8 cellular contexts compared by ENCODE assay signal in genomic region chr16:70706948-70707465, GRCh38. TPM values are rescaled to one million over a fixed set of nuclear protein-coding genes. Genes with fewer than 3 reads are reported as not detected.
DNase-seq lines count a peak whose midpoint lies in the region; FAIRE-seq and TF ChIP-seq lines count a peak whose summit lies in the region.

No MANE protein-coding gene starts in this region.

- no peaks in the 10 kb centered on the region; a peak in 1 of 8 replicates for H3K36me3 ChIP-seq in H1 (ENCODE audit: control insufficient read depth in 2 of 4, insufficient read depth in 4 of 4, low read length in 3 of 4)

- 0 out of 2 replicates have a peak overlapping the region, but pooled peaks have one; percentile 27 for H2BK12ac ChIP-seq in H1 (ENCODE audit: low read depth, low read length)

- no peak overlapping the region for H3K9ac ChIP-seq in H1 (replicated peaks in 1 of 4; ENCODE audit: extremely low read depth in 1 of 4, low read depth in 3 of 4, low read length in 3 of 4)

- H3K23ac ChIP-seq in H1 (ENCODE audit: insufficient read length): no peak overlapping the region

- no peak overlapping the region for H2BK15ac ChIP-seq in H1 (ENCODE audit: low read length)

- H3K4me1 ChIP-seq in H1 (replicated peaks in 1 of 4; ENCODE audit: control insufficient read depth in 3 of 4, insufficient read depth in 4 of 4, low read length in 3 of 4): peaks cover 0 to 22% (median 15%) of the 10 kb centered on the region in 4 experiments; a peak in 5 of 7 replicates

- TF ChIP-seq RAD21 in H1 (IDR thresholded peaks at IDR 0.05 in 1 of 2, conservative IDR thresholded peaks at IDR 0.05 in 1 of 2; ENCODE audit: low read depth in 2 of 2, low read length in 2 of 2): no peak

- no peak overlapping the region for H2BK20ac ChIP-seq in H1 (ENCODE audit: low read length)

- H3K4me3 ChIP-seq in AG04450 (ENCODE audit: low read depth, low read length) (no peak overlapping the region), H1 (ENCODE audit: extremely low read depth in 1 of 4, insufficient read depth in 2 of 4, low read depth in 3 of 4, low read length in 4 of 4) (no peak overlapping the region)

- no peak overlapping the region for H2BK120ac ChIP-seq in H1 (replicated peaks; ENCODE audit: low read depth, low read length)

- FAIRE-seq in H1 (lab: Jason Lieb, UNC) (no peak), frontal cortex (lab: Jason Lieb, UNC) (no peak)

- 88% methylated on average over 6 of the region's 7 CpGs; no CpG with 5 or more reads in 1 of the 2 experiments for WGBS in H1 (ENCODE audit: extremely low coverage in 1 of 2, insufficient coverage in 1 of 2, insufficient read length in 1 of 2, insufficient replicate concordance in 2 of 2, low coverage in 1 of 2, low lambda C conversion rate in 2 of 2, missing lambda C conversion rate in 1 of 2), 2 experiments

- no peaks in the 10 kb centered on the region for H3K79me2 ChIP-seq in H1 (ENCODE audit: control insufficient read depth in 1 of 2, insufficient read depth in 2 of 2, low read length in 2 of 2)

- no peaks in the 10 kb centered on the region for H3K27me3 ChIP-seq in AG04450 (ENCODE audit: control insufficient read depth, insufficient read depth, low read length)
- H3K27me3 ChIP-seq in H1 (replicated peaks in 1 of 4; ENCODE audit: control insufficient read depth in 3 of 4, extremely low read depth in 1 of 4, insufficient read depth in 3 of 4, low read length in 3 of 4): no peaks in the 10 kb centered on the region

- no peak overlapping the region for H2AK5ac ChIP-seq in H1 (ENCODE audit: low read depth, low read length)

- 0 out of 2 replicates have a peak overlapping the region, but pooled peaks have one; percentile 7 for H3K18ac ChIP-seq in H1 (ENCODE audit: extremely low read depth, low read length)

- CTCF ChIA-PET in AG04450 (lab: Charles Lee): interaction anchor here (0.8 to 1.9 kb wide), 3 partner anchors 19 to 32 kb away, joined by 3 to 9 read pairs (median 4); no protein-coding TSS in a partner anchor
- CTCF ChIA-PET in H1 (lab: Charles Lee; ENCODE audit: partially characterized antibody): interaction anchor here (0.8 to 4.0 kb wide), 4 partner anchors 26 to 63 kb away, joined by 3 to 18 read pairs (median 4); no protein-coding TSS in a partner anchor

- no peaks in the 10 kb centered on the region for H3K23me2 ChIP-seq in H1 (ENCODE audit: low read depth, low read length)

- H3K9me3 ChIP-seq in AG04450 (ENCODE audit: control insufficient read depth, insufficient read depth, low read length) (no peaks in the 10 kb centered on the region; the same call in 1 of the 2 replicates), H1 (ENCODE audit: insufficient read depth in 2 of 2, low read depth in 1 of 2, low read length in 1 of 2) (no peaks in the 10 kb centered on the region)

- H3K27ac ChIP-seq in AG04450 (ENCODE audit: low read depth, low read length): peak overlapping the region; percentile 89
- no peak overlapping the region for H3K27ac ChIP-seq in H1 (ENCODE audit: low read depth, low read length)

- peaks cover 2% of the 10 kb centered on the region; the same call in 1 of the 2 replicates for H3K79me1 ChIP-seq in H1 (ENCODE audit: low read depth, low read length)

- H3K4me2 ChIP-seq in H1 (ENCODE audit: insufficient read depth in 1 of 2, low read depth in 2 of 2, low read length in 2 of 2): no peak overlapping the region

- H4K8ac ChIP-seq in H1 (ENCODE audit: extremely low read depth, insufficient read depth, low read length): no peak overlapping the region

- DNase-seq in AG04450 (ENCODE audit: low read depth, low spot score) (peak; percentile 82), NCI-H524 treated with DMSO at 0.1 percent for 48 hours (lab: John Stamatoyannopoulos, UW) (peak; percentile 34), H1 (ENCODE audit: low read depth in 1 of 2, low spot score in 2 of 2) (no peak), myocyte (ENCODE audit: low read depth) (peak; percentile 41), NCI-H1694 treated with DMSO at 0.1 percent for 48 hours (lab: John Stamatoyannopoulos, UW) (no peak), HuH-7.5 (ENCODE audit: low spot score) (no peak), frontal cortex (ENCODE audit: low spot score in 2 of 2) (no peak)
- DNase-seq in stimulated activated CD4-positive, alpha-beta T cell treated with anti-CD3 and anti-CD28 coated beads, Interleukin-2, amount 100 ng/mL, for 24 hours: no peak

- TF ChIP-seq POLR2A in H1 (IDR thresholded peaks at IDR 0.05; ENCODE audit: control extremely low read depth in 1 of 2, low read depth in 2 of 2, low read length in 2 of 2): no peak

- no peak for TF ChIP-seq EP300 in H1 (IDR thresholded peaks at IDR 0.05; ENCODE audit: borderline replicate concordance in 1 of 2, low read depth in 2 of 2, low read length in 2 of 2)

- H4K91ac ChIP-seq in H1 (replicated peaks; ENCODE audit: insufficient read length, low read length): no peak overlapping the region

- no peak overlapping the region for H3K14ac ChIP-seq in H1 (ENCODE audit: insufficient read length)

- H2BK5ac ChIP-seq in H1 (ENCODE audit: low read depth, low read length): no peak overlapping the region

- H3K56ac ChIP-seq in H1 (replicated peaks; ENCODE audit: insufficient read length, low read depth, low read length): no peak overlapping the region

- H4K20me1 ChIP-seq in H1 (replicated peaks in 1 of 2; ENCODE audit: control insufficient read depth in 1 of 2, insufficient read depth in 2 of 2, low read length in 2 of 2): peaks cover 0 to 6% of the 10 kb centered on the region in 2 experiments

- H4K5ac ChIP-seq in H1 (ENCODE audit: insufficient read length, low read depth, low read length): no peak overlapping the region

- POLR2A ChIA-PET in AG04450 (lab: Yijun Ruan, JAX): interaction anchor here (0.6 to 2.2 kb wide), 7 partner anchors 8 to 39 kb away, joined by 3 to 9 read pairs (median 3); no protein-coding TSS in a partner anchor
- POLR2A ChIA-PET in H1 (lab: Charles Lee; ENCODE audit: partially characterized antibody): interaction anchor here (1.2 to 1.3 kb wide), 2 partner anchors 9 to 14 kb away, joined by 3 to 4 read pairs; no protein-coding TSS in a partner anchor

- no peak overlapping the region for H3K4ac ChIP-seq in H1 (replicated peaks; ENCODE audit: insufficient read length, low read depth, low read length)

- no peak for TF ChIP-seq CTCF in AG04450 (IDR thresholded peaks at IDR 0.05; ENCODE audit: low read depth, low read length)
- no peak for TF ChIP-seq CTCF in H1 (IDR thresholded peaks at IDR 0.05; ENCODE audit: control extremely low read depth in 1 of 3, insufficient read depth in 1 of 3, low read depth in 1 of 3, low read length in 3 of 3)

- H2AFZ ChIP-seq in H1 (ENCODE audit: low read length): no peak overlapping the region

TF ChIP-seq in H1, 55 proteins besides CTCF, POLR2A, EP300 and RAD21:
- TF ChIP-seq EZH2 (IDR thresholded peaks at IDR 0.05; ENCODE audit: low read depth, low read length, severe bottlenecking): no peak

RNA-seq across cellular contexts. Expression of gene MTSS2, which starts 21.2 kb away (rescaled TPM):
- polyA plus RNA-seq in AG04450 (2011; rRNA removed) (57.9 and 80.1 TPM in 2 replicates), H1 (2011; rRNA removed) (23.3 and 33.8 TPM in 2 replicates)
- polyA minus RNA-seq in AG04450 (2011; rRNA and poly(A)+ RNA removed): 55.0 and 67.0 TPM in 2 replicates
- total RNA-seq in H1 (2021; fragmentation: NEBNext Ultra II Directional; extraction: Animal tissue kit (Norgen Biotek cat#: 25700)): 34.2 and 36.7 TPM in 2 replicates
- polyA plus RNA-seq in H1 (2011; cell fraction: cytosol; rRNA removed): 26.1 TPM
- 34.8 TPM for polyA plus RNA-seq in H1 (2011; cell fraction: nucleus; rRNA removed)
- polyA plus RNA-seq in H1 (2012, experiment 1 of 2): 22.4 to 38.9 TPM (median 37.5 TPM) in 4 replicates
- 14.0 TPM for polyA plus RNA-seq in H1 (2012, experiment 2 of 2)
- polyA plus RNA-seq in H1 (2013, experiment 1 of 2): 32.8 TPM
- 34.0 TPM for polyA plus RNA-seq in H1 (2013, experiment 2 of 2)
- polyA minus RNA-seq in H1 (2011; rRNA and poly(A)+ RNA removed): 13.3 and 15.3 TPM in 2 replicates
- polyA minus RNA-seq in H1 (2011; cell fraction: cytosol; rRNA and poly(A)+ RNA removed): 23.2 TPM
- 18.2 TPM for polyA minus RNA-seq in H1 (2011; cell fraction: nucleus; rRNA and poly(A)+ RNA removed)
- total RNA-seq in myocyte (170 and 234 TPM in 2 replicates), frontal cortex (25.7 TPM)
- 626 TPM for polyA plus RNA-seq in myocyte (2012)

Comparison
In these comparisons a context has a peak if more than half of its experiments do, and no peak if none do; other contexts are left out.
1. DNase-seq: peak in AG04450 (single experiment), NCI-H524 treated with DMSO at 0.1 percent for 48 hours (single experiment) and myocyte (single experiment); none in H1 (0 of 2), NCI-H1694 treated with DMSO at 0.1 percent for 48 hours (single experiment), HuH-7.5 (single experiment), frontal cortex (0 of 2) and stimulated activated CD4-positive, alpha-beta T cell treated with anti-CD3 and anti-CD28 coated beads, Interleukin-2, amount 100 ng/mL, for 24 hours (0 of 2).